Comparison of ENCODE assay signal across 8 cellular contexts in the genomic region with DNA sequence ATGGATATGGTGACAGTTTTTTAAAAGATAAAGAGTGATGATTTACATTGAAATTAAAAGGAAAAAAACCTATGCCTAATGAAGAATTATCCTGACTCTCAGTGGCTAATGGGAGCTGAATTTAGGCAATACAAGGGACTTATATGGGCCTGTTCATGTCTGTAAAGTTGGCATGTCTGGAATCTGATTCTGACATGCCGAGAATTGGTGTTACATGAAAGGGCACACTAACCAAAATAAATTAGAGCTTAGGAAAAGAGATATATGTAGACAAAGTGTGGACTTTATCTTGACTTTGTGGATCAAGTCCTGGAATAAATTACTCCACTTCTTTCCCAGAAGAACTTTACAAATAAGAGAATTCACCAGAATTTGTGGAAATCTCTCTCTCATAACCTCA. TPM values are rescaled to one million over a fixed set of nuclear protein-coding genes. Genes with fewer than 3 reads are reported as not detected.
A peak's percentile ranks its signal among the peaks of the same experiment; 100 is the strongest.
DNase-seq lines count a peak whose midpoint lies in the region; ATAC-seq and TF ChIP-seq lines count a peak whose summit lies in the region.

No MANE protein-coding gene starts in this region.

- TF ChIP-seq CTCF in DND-41 (IDR thresholded peaks at IDR 0.05; ENCODE audit: borderline replicate concordance, extremely low read depth, low read length, poor library complexity, severe bottlenecking) (no peak), esophagus muscularis mucosa (IDR thresholded peaks at IDR 0.05) (no peak), parathyroid adenoma (IDR thresholded peaks at IDR 0.05) (no peak)

- H3K9me3 ChIP-seq in DND-41 (ENCODE audit: insufficient read depth, low read length, severe bottlenecking) (no peaks in the 10 kb centered on the region), esophagus muscularis mucosa (no peaks in the 10 kb centered on the region), parathyroid adenoma (ENCODE audit: control insufficient read depth, low read length) (no peaks in the 10 kb centered on the region)

- H3K79me2 ChIP-seq in DND-41 (ENCODE audit: insufficient read depth, low read length), result peaks cover 78% of the 10 kb centered on the region
- H3K79me2 ChIP-seq in parathyroid adenoma, result peaks cover 43% of the 10 kb centered on the region

- TF ChIP-seq POLR2A in esophagus muscularis mucosa (IDR thresholded peaks at IDR 0.05; ENCODE audit: low read depth), result no peak

- TF ChIP-seq EP300 in esophagus muscularis mucosa (IDR thresholded peaks at IDR 0.05), result no peak

- ATAC-seq in DND-41 (ENCODE audit: insufficient read depth, low read depth) (no peak), GM18858 (IDR thresholded peaks at IDR 0.05; ENCODE audit: unreplicated experiment) (no peak), HG02642 (IDR thresholded peaks at IDR 0.05; ENCODE audit: poor library complexity, unreplicated experiment) (no peak)

- intact Hi-C loops in esophagus muscularis mucosa (cut with DNase I), result loop anchor here (5.0 kb wide), 1 partner anchor 96 kb away; the partner anchor contains the start of gene HCFC2

- H3K4me3 ChIP-seq in DND-41 (ENCODE audit: low read depth in 1 of 2, low read length in 2 of 2) (peak overlapping the region; percentile 43 to 77), esophagus muscularis mucosa (peak overlapping the region; percentile 84 to 96 (median 92)), parathyroid adenoma (ENCODE audit: low read depth, low read length) (peak overlapping the region; percentile 99)

- DNase-seq in DND-41 (no peak), RPMI7951 (ENCODE audit: low read depth) (peak; percentile 7), esophagus muscularis mucosa (ENCODE audit: extremely low spot score) (no peak), HuH-7 (ENCODE audit: low spot score) (no peak), substantia nigra (lab: John Stamatoyannopoulos, UW) (no peak)

- WGBS in esophagus muscularis mucosa, result 9% methylated on average over 1 of the region's 1 CpG

- peak overlapping the region; percentile 83 for H3K9ac ChIP-seq in DND-41 (ENCODE audit: low read depth, low read length)
- H3K9ac ChIP-seq in parathyroid adenoma, result peak overlapping the region; percentile 28

- H4K20me1 ChIP-seq in DND-41 (ENCODE audit: insufficient read depth, low read length), result peaks cover 20% of the 10 kb centered on the region

- H3K36me3 ChIP-seq in DND-41 (ENCODE audit: insufficient read depth, low read length) (peaks cover 23% of the 10 kb centered on the region), esophagus muscularis mucosa (no peaks in the 10 kb centered on the region), parathyroid adenoma (ENCODE audit: control insufficient read depth, insufficient read depth, low read length) (no peaks in the 10 kb centered on the region)

- H3K27ac ChIP-seq in DND-41 (ENCODE audit: low read length), result peak overlapping the region; percentile 85
- peak overlapping the region; percentile 95 to 98 (median 97) for H3K27ac ChIP-seq in esophagus muscularis mucosa (replicated peaks in 1 of 4)
- peak overlapping the region; percentile 88 for H3K27ac ChIP-seq in parathyroid adenoma
- H3K27ac ChIP-seq in substantia nigra (ENCODE audit: low read depth, low read length, poor library complexity, severe bottlenecking), result no peak overlapping the region

- peak overlapping the region; percentile 79; the same call in 1 of the 2 replicates for H2AFZ ChIP-seq in DND-41 (ENCODE audit: low read depth, low read length)
- H2AFZ ChIP-seq in parathyroid adenoma, result no peak overlapping the region

- H3K4me1 ChIP-seq in DND-41 (ENCODE audit: insufficient read depth, low read length), result peaks cover 39% of the 10 kb centered on the region
- H3K4me1 ChIP-seq in esophagus muscularis mucosa, result peaks cover 48 to 69% (median 67%) of the 10 kb centered on the region in 4 donors
- H3K4me1 ChIP-seq in parathyroid adenoma, result peaks cover 10% of the 10 kb centered on the region

- H3K4me2 ChIP-seq in DND-41 (ENCODE audit: insufficient read depth, low read length) (peak overlapping the region; percentile 66), parathyroid adenoma (ENCODE audit: low read length) (peak overlapping the region; percentile 93)

- H3K27me3 ChIP-seq in DND-41 (ENCODE audit: insufficient read depth, low read length, poor library complexity) (no peaks in the 10 kb centered on the region), esophagus muscularis mucosa (no peaks in the 10 kb centered on the region), parathyroid adenoma (ENCODE audit: control insufficient read depth, insufficient read depth, low read length) (no peaks in the 10 kb centered on the region)

RNA-seq across cellular contexts. Expression of gene TDG, which starts 1.1 kb away (rescaled TPM):
- 20.2 and 21.9 TPM in 2 replicates for total RNA-seq in RPMI7951 (2014; rRNA removed; shearing (Covaris generic))
- total RNA-seq in esophagus muscularis mucosa, result 10 to 100 TPM; 13.7 to 16.4 (median 14.1) TPM

RNA-seq across cellular contexts. Expression of gene HSP90B1, which starts 36.5 kb away (rescaled TPM):
- total RNA-seq in RPMI7951 (2014; rRNA removed; shearing (Covaris generic)), result 597 and 713 TPM in 2 replicates
- total RNA-seq in esophagus muscularis mucosa, result 100 to 1,000 TPM; 174 to 199 (median 191) TPM
